ENCODE assay signal across 10 cellular contexts in genomic region chr6:81996414-81996813, GRCh38.
DNase-seq lines count a peak whose midpoint lies in the region; ATAC-seq, FAIRE-seq and TF ChIP-seq lines count a peak whose summit lies in the region.
"Had no signal": no experiment of that assay in that cellular context is flagged by ENCODE, and none has a peak within 500 bp of the region (broad histone marks: within the 10 kb centered on the region; RNA-seq: fewer than 3 reads in every experiment).

No MANE protein-coding gene starts in this region.

- H3K9me3 ChIP-seq in HEK293 (ENCODE audit: control insufficient read depth, insufficient read depth, low read depth, low read length) (no peaks in the 10 kb centered on the region), keratinocyte (ENCODE audit: control insufficient read depth, low read depth, low read length) (no peaks in the 10 kb centered on the region), kidney (ENCODE audit: control insufficient read depth in 1 of 2, low read length in 2 of 2) (no peaks in the 10 kb centered on the region)

- DNase-seq in RWPE1 (ENCODE audit: low spot score) (peak; percentile 39), keratinocyte (ENCODE audit: low read depth, low spot score) (no peak), kidney (no peak), NCI-H1436 treated with DMSO at 0.1 percent for 48 hours (lab: John Stamatoyannopoulos, UW) (no peak), NOMO-1 (lab: John Stamatoyannopoulos, UW; ENCODE audit: unreplicated experiment in 2 of 2) (no peak)
- DNase-seq in activated CD8-positive, alpha-beta memory T cell treated with anti-CD3 and anti-CD28 coated beads, Interleukin-2, amount 50 U/mL, for 48 hours: no peak
- DNase-seq: DMS79, NCI-H2107 had no signal

- H3K9ac ChIP-seq in keratinocyte (ENCODE audit: control insufficient read depth, extremely low read depth, insufficient read depth, low read length): peak overlapping the region; percentile 50
- H3K9ac ChIP-seq in kidney (ENCODE audit: low read length in 2 of 2): no peak overlapping the region

- CTCF ChIA-PET in HEK293 (lab: Yijun Ruan, JAX) (interaction anchor here (0.7 to 2.2 kb wide), 2 partner anchors 10 to 177 kb away, joined by 4 to 9 read pairs; no protein-coding TSS in a partner anchor), RWPE1 (lab: Yijun Ruan, JAX) (no interaction called here)

- no peaks in the 10 kb centered on the region for H3K79me2 ChIP-seq in keratinocyte (ENCODE audit: control insufficient read depth, insufficient read depth, low read length)

- ATAC-seq in GM18499 (IDR thresholded peaks at IDR 0.05; ENCODE audit: insufficient read depth, unreplicated experiment): peak; percentile 52

- no peaks in the 10 kb centered on the region for H3K4me1 ChIP-seq in HEK293 (ENCODE audit: control insufficient read depth, insufficient read depth, low read length)
- peaks cover 54% of the 10 kb centered on the region for H3K4me1 ChIP-seq in keratinocyte (ENCODE audit: control insufficient read depth, extremely low read depth, insufficient read depth, low read length)
- no peaks in the 10 kb centered on the region for H3K4me1 ChIP-seq in kidney (ENCODE audit: control insufficient read depth in 1 of 2, insufficient read depth in 1 of 2, low read depth in 1 of 2, low read length in 2 of 2)

- H3K9me1 ChIP-seq in keratinocyte (ENCODE audit: control insufficient read depth, extremely low read depth, insufficient read depth, low read length): no peaks in the 10 kb centered on the region

- dilution Hi-C loops in keratinocyte (cut with MboI; ENCODE audit: extremely low pct_ligation_motif_present, low sequenced_read_pairs): no loop called here

- H3K27ac ChIP-seq in HEK293 (ENCODE audit: extremely low read depth, low read depth, low read length) (no peak overlapping the region), RWPE1 (no peak overlapping the region), keratinocyte (ENCODE audit: control insufficient read depth, insufficient read depth, low read length) (peak overlapping the region; percentile 90), kidney (ENCODE audit: low read depth in 2 of 2, low read length in 2 of 2) (no peak overlapping the region)

- intact Hi-C loops in kidney (cut with DNase I): no loop called here

- H3K4me3 ChIP-seq in HEK293 (ENCODE audit: low read depth, low read length): no peak overlapping the region
- H3K4me3 ChIP-seq in keratinocyte (ENCODE audit: control insufficient read depth in 2 of 3, extremely low read depth in 1 of 3, insufficient read depth in 2 of 3, low read depth in 1 of 3, low read length in 3 of 3): peak overlapping the region in 1 of 3 experiments; percentile 46
- H3K4me3 ChIP-seq in kidney (ENCODE audit: low read length in 2 of 2): no peak overlapping the region

- H3K36me3 ChIP-seq in HEK293 (ENCODE audit: control insufficient read depth in 2 of 2, insufficient read depth in 1 of 2, low read length in 2 of 2) (no peaks in the 10 kb centered on the region), keratinocyte (ENCODE audit: control insufficient read depth in 2 of 2, extremely low read depth in 1 of 2, insufficient read depth in 2 of 2, low read length in 2 of 2) (no peaks in the 10 kb centered on the region), kidney (ENCODE audit: control insufficient read depth in 1 of 2, insufficient read depth in 2 of 2, low read length in 2 of 2) (no peaks in the 10 kb centered on the region)

- no peak overlapping the region for H2AFZ ChIP-seq in keratinocyte (ENCODE audit: control insufficient read depth, low read length)

- H3K27me3 ChIP-seq in keratinocyte (ENCODE audit: control insufficient read depth, extremely low read depth, insufficient read depth, low read length): no peaks in the 10 kb centered on the region

- peak overlapping the region; percentile 71 for H3K4me2 ChIP-seq in keratinocyte (ENCODE audit: control insufficient read depth, extremely low read depth, insufficient read depth, low read depth, low read length)

- POLR2A ChIA-PET in HEK293 (lab: Yijun Ruan, JAX): no interaction called here
- POLR2A ChIA-PET in RWPE1 (lab: Yijun Ruan, JAX; ENCODE audit: low non-redundant PET): no interaction called here

- TF ChIP-seq CTCF in HEK293 (tag by site-specific recombination; IDR thresholded peaks at IDR 0.05): no peak
- no peak for TF ChIP-seq CTCF in RWPE1 (conservative IDR thresholded peaks at IDR 0.05; ENCODE audit: low read depth)
- TF ChIP-seq CTCF in keratinocyte (optimal IDR thresholded peaks at IDR 0.05 in 1 of 3, IDR thresholded peaks at IDR 0.05 in 1 of 3, conservative IDR thresholded peaks at IDR 0.05 in 1 of 3; ENCODE audit: extremely low read depth in 1 of 3, insufficient read depth in 2 of 3, low read length in 3 of 3): no peak
- TF ChIP-seq CTCF in kidney (IDR thresholded peaks at IDR 0.05; ENCODE audit: borderline replicate concordance, extremely low read depth, insufficient read depth): no peak

- peak; percentile 67 for FAIRE-seq in keratinocyte (lab: Jason Lieb, UNC)
- FAIRE-seq in kidney (lab: Jason Lieb, UNC): no peak

- no peaks in the 10 kb centered on the region for H4K20me1 ChIP-seq in keratinocyte (ENCODE audit: control insufficient read depth, extremely low read depth, insufficient read depth, low read length)

TF ChIP-seq in HEK293, 187 proteins besides CTCF, POLR2A, EP300 and RAD21:
- 0 out of 2 replicates have a peak, but pooled peaks have one; percentile 6 for TF ChIP-seq ZNF350 (tag by site-specific recombination; IDR thresholded peaks at IDR 0.05)
- TF ChIP-seq, protein P1, sequence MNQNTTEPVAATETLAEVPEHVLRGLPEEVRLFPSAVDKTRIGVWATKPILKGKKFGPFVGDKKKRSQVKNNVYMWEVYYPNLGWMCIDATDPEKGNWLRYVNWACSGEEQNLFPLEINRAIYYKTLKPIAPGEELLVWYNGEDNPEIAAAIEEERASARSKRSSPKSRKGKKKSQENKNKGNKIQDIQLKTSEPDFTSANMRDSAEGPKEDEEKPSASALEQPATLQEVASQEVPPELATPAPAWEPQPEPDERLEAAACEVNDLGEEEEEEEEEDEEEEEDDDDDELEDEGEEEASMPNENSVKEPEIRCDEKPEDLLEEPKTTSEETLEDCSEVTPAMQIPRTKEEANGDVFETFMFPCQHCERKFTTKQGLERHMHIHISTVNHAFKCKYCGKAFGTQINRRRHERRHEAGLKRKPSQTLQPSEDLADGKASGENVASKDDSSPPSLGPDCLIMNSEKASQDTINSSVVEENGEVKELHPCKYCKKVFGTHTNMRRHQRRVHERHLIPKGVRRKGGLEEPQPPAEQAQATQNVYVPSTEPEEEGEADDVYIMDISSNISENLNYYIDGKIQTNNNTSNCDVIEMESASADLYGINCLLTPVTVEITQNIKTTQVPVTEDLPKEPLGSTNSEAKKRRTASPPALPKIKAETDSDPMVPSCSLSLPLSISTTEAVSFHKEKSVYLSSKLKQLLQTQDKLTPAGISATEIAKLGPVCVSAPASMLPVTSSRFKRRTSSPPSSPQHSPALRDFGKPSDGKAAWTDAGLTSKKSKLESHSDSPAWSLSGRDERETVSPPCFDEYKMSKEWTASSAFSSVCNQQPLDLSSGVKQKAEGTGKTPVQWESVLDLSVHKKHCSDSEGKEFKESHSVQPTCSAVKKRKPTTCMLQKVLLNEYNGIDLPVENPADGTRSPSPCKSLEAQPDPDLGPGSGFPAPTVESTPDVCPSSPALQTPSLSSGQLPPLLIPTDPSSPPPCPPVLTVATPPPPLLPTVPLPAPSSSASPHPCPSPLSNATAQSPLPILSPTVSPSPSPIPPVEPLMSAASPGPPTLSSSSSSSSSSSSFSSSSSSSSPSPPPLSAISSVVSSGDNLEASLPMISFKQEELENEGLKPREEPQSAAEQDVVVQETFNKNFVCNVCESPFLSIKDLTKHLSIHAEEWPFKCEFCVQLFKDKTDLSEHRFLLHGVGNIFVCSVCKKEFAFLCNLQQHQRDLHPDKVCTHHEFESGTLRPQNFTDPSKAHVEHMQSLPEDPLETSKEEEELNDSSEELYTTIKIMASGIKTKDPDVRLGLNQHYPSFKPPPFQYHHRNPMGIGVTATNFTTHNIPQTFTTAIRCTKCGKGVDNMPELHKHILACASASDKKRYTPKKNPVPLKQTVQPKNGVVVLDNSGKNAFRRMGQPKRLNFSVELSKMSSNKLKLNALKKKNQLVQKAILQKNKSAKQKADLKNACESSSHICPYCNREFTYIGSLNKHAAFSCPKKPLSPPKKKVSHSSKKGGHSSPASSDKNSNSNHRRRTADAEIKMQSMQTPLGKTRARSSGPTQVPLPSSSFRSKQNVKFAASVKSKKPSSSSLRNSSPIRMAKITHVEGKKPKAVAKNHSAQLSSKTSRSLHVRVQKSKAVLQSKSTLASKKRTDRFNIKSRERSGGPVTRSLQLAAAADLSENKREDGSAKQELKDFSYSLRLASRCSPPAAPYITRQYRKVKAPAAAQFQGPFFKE (tag by site-specific recombination; IDR thresholded peaks at IDR 0.05; ENCODE audit: borderline replicate concordance): no peak
